12 cellular contexts compared by ENCODE assay signal in genomic region chr4:86633854-86634253, GRCh38.
"Had no signal": no experiment of that assay in that cellular context is flagged by ENCODE, and none has a peak within 500 bp of the region (broad histone marks: within the 10 kb centered on the region; RNA-seq: fewer than 3 reads in every experiment).

No MANE protein-coding gene starts in this region.

- DNase-seq: activated effector memory CD4-positive, alpha-beta T cell treated with anti-CD3 and anti-CD28 coated beads, Interleukin-2, amount 50 U/mL, for 16 hours; activated naive CD8-positive, alpha-beta T cell treated with anti-CD3 and anti-CD28 coated beads for 36 hours; activated T-cell treated with anti-CD3 and anti-CD28 coated beads, Interleukin-2, amount 50 U/mL, for 1 hour; anterior cingulate cortex; hypothalamus; mammary epithelial cell; occipital lobe; stimulated activated CD4-positive, alpha-beta T cell treated with anti-CD3 and anti-CD28 coated beads, Interleukin-4, amount 100 ng/mL, for 1 hour; stimulated activated CD8-positive, alpha-beta memory T cell treated with anti-CD3 and anti-CD28 coated beads, Interleukin-4, amount 100 ng/mL, for 48 hours had no signal

- ATAC-seq: left lobe of liver had no signal

- H3K9me3 Mint-ChIP-seq: stimulated activated naive CD8-positive, alpha-beta T cell treated with anti-CD3 and anti-CD28 coated beads, Interleukin-15, Interleukin-2, amounts not matched to agents 100 ng/mL and 50 ng/mL, for 24 hours had no signal

- H3K36me3 Mint-ChIP-seq: activated naive CD8-positive, alpha-beta T cell treated with anti-CD3 and anti-CD28 coated beads for 36 hours; natural killer cell treated with Interleukin-12 subunit alpha and Interleukin-12 subunit beta and Interleukin-15 and Interleukin-18, amount 100 ng/mL, for 72 hours had no signal

- H3K27me3 Mint-ChIP-seq: natural killer cell treated with Interleukin-12 subunit alpha and Interleukin-12 subunit beta and Interleukin-15 and Interleukin-18, amount 100 ng/mL, for 72 hours; stimulated activated naive CD8-positive, alpha-beta T cell treated with anti-CD3 and anti-CD28 coated beads, Interleukin-15, Interleukin-2, amounts not matched to agents 100 ng/mL and 50 ng/mL, for 24 hours had no signal

- H3K4me1 Mint-ChIP-seq: activated naive CD8-positive, alpha-beta T cell treated with anti-CD3 and anti-CD28 coated beads for 36 hours had no signal

- H3K27ac Mint-ChIP-seq: activated naive CD8-positive, alpha-beta T cell treated with anti-CD3 and anti-CD28 coated beads for 36 hours; natural killer cell treated with Interleukin-12 subunit alpha and Interleukin-12 subunit beta and Interleukin-15 and Interleukin-18, amount 100 ng/mL, for 72 hours; stimulated activated naive CD8-positive, alpha-beta T cell treated with anti-CD3 and anti-CD28 coated beads, Interleukin-15, Interleukin-2, amounts not matched to agents 100 ng/mL and 50 ng/mL, for 24 hours had no signal

- H3K4me3 Mint-ChIP-seq: activated naive CD8-positive, alpha-beta T cell treated with anti-CD3 and anti-CD28 coated beads for 36 hours; natural killer cell treated with Interleukin-12 subunit alpha and Interleukin-12 subunit beta and Interleukin-15 and Interleukin-18, amount 100 ng/mL, for 72 hours; stimulated activated naive CD8-positive, alpha-beta T cell treated with anti-CD3 and anti-CD28 coated beads, Interleukin-15, Interleukin-2, amounts not matched to agents 100 ng/mL and 50 ng/mL, for 24 hours had no signal
